ENCODE assay signal across 1 cellular context in genomic region chr3:126341755-126342150, GRCh38.
TF ChIP-seq lines count a peak whose summit lies in the region.

No MANE protein-coding gene starts in this region.

TF ChIP-seq in H1, 55 proteins besides CTCF, POLR2A, EP300 and RAD21:
- TF ChIP-seq SRF (IDR thresholded peaks at IDR 0.05; ENCODE audit: low read depth, low read length) (no peak), JUND (IDR thresholded peaks at IDR 0.05; ENCODE audit: low read length) (no peak), RXRA (IDR thresholded peaks at IDR 0.05; ENCODE audit: insufficient read depth, low read depth, low read length) (no peak), TEAD4 (IDR thresholded peaks at IDR 0.05; ENCODE audit: low read depth, low read length) (no peak), HDAC2 (IDR thresholded peaks at IDR 0.05; ENCODE audit: borderline replicate concordance in 1 of 2, low read depth in 2 of 2, low read length in 2 of 2) (no peak), RBBP5 (IDR thresholded peaks at IDR 0.05; ENCODE audit: borderline replicate concordance, low read depth, low read length) (no peak), CEBPB (IDR thresholded peaks at IDR 0.05; ENCODE audit: low read depth, low read length) (no peak), CHD2 (IDR thresholded peaks at IDR 0.05; ENCODE audit: low read length) (no peak), TAF7 (optimal IDR thresholded peaks at IDR 0.05; ENCODE audit: borderline replicate concordance, low read depth, low read length) (no peak), CHD1 (IDR thresholded peaks at IDR 0.05; ENCODE audit: low read depth, low read length) (no peak), HDAC6 (IDR thresholded peaks at IDR 0.05; ENCODE audit: low read depth, low read length) (no peak), BRCA1 (IDR thresholded peaks at IDR 0.05; ENCODE audit: low read depth, low read length) (no peak)
- TF ChIP-seq, protein P1, sequence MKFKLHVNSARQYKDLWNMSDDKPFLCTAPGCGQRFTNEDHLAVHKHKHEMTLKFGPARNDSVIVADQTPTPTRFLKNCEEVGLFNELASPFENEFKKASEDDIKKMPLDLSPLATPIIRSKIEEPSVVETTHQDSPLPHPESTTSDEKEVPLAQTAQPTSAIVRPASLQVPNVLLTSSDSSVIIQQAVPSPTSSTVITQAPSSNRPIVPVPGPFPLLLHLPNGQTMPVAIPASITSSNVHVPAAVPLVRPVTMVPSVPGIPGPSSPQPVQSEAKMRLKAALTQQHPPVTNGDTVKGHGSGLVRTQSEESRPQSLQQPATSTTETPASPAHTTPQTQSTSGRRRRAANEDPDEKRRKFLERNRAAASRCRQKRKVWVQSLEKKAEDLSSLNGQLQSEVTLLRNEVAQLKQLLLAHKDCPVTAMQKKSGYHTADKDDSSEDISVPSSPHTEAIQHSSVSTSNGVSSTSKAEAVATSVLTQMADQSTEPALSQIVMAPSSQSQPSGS (IDR thresholded peaks at IDR 0.05; ENCODE audit: low read length), result no peak
